Comparison of ENCODE assay signal across 23 cellular contexts in genomic region chr18:10942998-10943397, GRCh38.
DNase-seq lines count a peak whose midpoint lies in the region; ATAC-seq, FAIRE-seq and TF ChIP-seq lines count a peak whose summit lies in the region.
"Had no signal": no experiment of that assay in that cellular context is flagged by ENCODE, and none has a peak within 500 bp of the region (broad histone marks: within the 10 kb centered on the region; RNA-seq: fewer than 3 reads in every experiment).

No MANE protein-coding gene starts in this region.

- 90% methylated on average over 3 of the region's 4 CpGs for WGBS in HepG2 (ENCODE audit: low lambda C conversion rate)
- 80% methylated on average over 1 of the region's 4 CpGs for WGBS in right lobe of liver (ENCODE audit: insufficient coverage, low coverage, low lambda C conversion rate, missing lambda C conversion rate)
- 82% methylated on average over 4 of the region's 4 CpGs; no CpG with 5 or more reads in 1 of the 2 experiments for WGBS in H1 (ENCODE audit: extremely low coverage in 1 of 2, insufficient coverage in 1 of 2, insufficient read length in 1 of 2, insufficient replicate concordance in 2 of 2, low coverage in 1 of 2, low lambda C conversion rate in 2 of 2, missing lambda C conversion rate in 1 of 2), 2 experiments

- H3K4me3 ChIP-seq in HepG2 (replicated peaks in 1 of 3; ENCODE audit: insufficient read depth in 1 of 3, low read depth in 2 of 3, low read length in 3 of 3) (no peak overlapping the region), right lobe of liver (no peak overlapping the region), H1 (ENCODE audit: extremely low read depth in 1 of 4, insufficient read depth in 2 of 4, low read depth in 3 of 4, low read length in 4 of 4) (no peak overlapping the region)
- H3K4me3 ChIP-seq: BLaER1, GM23338 had no signal

- TF ChIP-seq CTCF in HepG2 (CRISPR knock-in tag; IDR thresholded peaks at IDR 0.05) = peak; percentile 55
- TF ChIP-seq CTCF in right lobe of liver (IDR thresholded peaks at IDR 0.05) = no peak
- TF ChIP-seq CTCF in H1 (IDR thresholded peaks at IDR 0.05; ENCODE audit: control extremely low read depth in 1 of 3, insufficient read depth in 1 of 3, low read depth in 1 of 3, low read length in 3 of 3) = peak in 2 of 3 experiments; percentile 5 to 33; a peak in 1 of 4 replicates

- H2BK15ac ChIP-seq in H1 (ENCODE audit: low read length) = no peak overlapping the region

- no peak overlapping the region for H3K18ac ChIP-seq in H1 (ENCODE audit: extremely low read depth, low read length)

- ATAC-seq in HepG2 (peak; percentile 45; the same call in 2 of the 3 replicates), right lobe of liver (no peak), Right ventricle myocardium inferior (no peak), GM21576 (IDR thresholded peaks at IDR 0.05; ENCODE audit: unreplicated experiment) (no peak), left colon (no peak)
- ATAC-seq: CD8-positive, alpha-beta T cell; GM23338 had no signal

- no peaks in the 10 kb centered on the region; the same call in 1 of the 2 replicates for H3K4me1 ChIP-seq in HepG2 (ENCODE audit: insufficient read depth, low read length)
- no peaks in the 10 kb centered on the region for H3K4me1 ChIP-seq in right lobe of liver
- H3K4me1 ChIP-seq in H1 (replicated peaks in 1 of 4; ENCODE audit: control insufficient read depth in 3 of 4, insufficient read depth in 4 of 4, low read length in 3 of 4) = no peaks in the 10 kb centered on the region

- 0 out of 5 replicates have a peak, but pooled peaks cover 0 to 1% of the 10 kb centered on the region in 2 experiments for H3K36me3 ChIP-seq in HepG2 (replicated peaks in 1 of 2; ENCODE audit: control insufficient read depth in 1 of 2, insufficient read depth in 2 of 2, low read length in 2 of 2)
- H3K36me3 ChIP-seq in right lobe of liver = no peaks in the 10 kb centered on the region
- H3K36me3 ChIP-seq in H1 (ENCODE audit: control insufficient read depth in 2 of 4, insufficient read depth in 4 of 4, low read length in 3 of 4) = peaks cover 0 to 4% (median 0%) of the 10 kb centered on the region in 4 experiments; a peak in 1 of 8 replicates
- H3K36me3 ChIP-seq: BLaER1 had no signal

- H4K5ac ChIP-seq in H1 (ENCODE audit: insufficient read length, low read depth, low read length) = no peak overlapping the region

- H3K9me3 ChIP-seq in HepG2 (ENCODE audit: low read length) (peaks cover 22% of the 10 kb centered on the region), right lobe of liver (peaks cover 2 to 10% (median 8%) of the 10 kb centered on the region in 4 donors), H1 (ENCODE audit: insufficient read depth in 2 of 2, low read depth in 1 of 2, low read length in 1 of 2) (peaks cover 6 to 19% of the 10 kb centered on the region in 2 experiments)

- TF ChIP-seq RAD21 in HepG2 (CRISPR knock-in tag; IDR thresholded peaks at IDR 0.05) = no peak
- peak in 1 of 2 experiments; percentile 32; a peak in 3 of 4 replicates for TF ChIP-seq RAD21 in H1 (IDR thresholded peaks at IDR 0.05 in 1 of 2, conservative IDR thresholded peaks at IDR 0.05 in 1 of 2; ENCODE audit: low read depth in 2 of 2, low read length in 2 of 2)

- CTCF ChIA-PET in HepG2 (lab: Yijun Ruan, JAX; ENCODE audit: low intra/inter-chr PET ratio, low total read pairs) (no interaction called here), H1 (lab: Charles Lee; ENCODE audit: partially characterized antibody) (interaction anchor here (1.2 kb wide), 1 partner anchor 16 kb away, joined by 4 read pairs; no protein-coding TSS in a partner anchor)

- BruUV-seq in HepG2 (replicated peaks; lab: Mats Ljungman, UMichigan) = no TSS peak

- no peak for FAIRE-seq in HepG2 (lab: Jason Lieb, UNC)
- no peak for FAIRE-seq in H1 (lab: Jason Lieb, UNC)
- FAIRE-seq: GM12891, GM18507, HTR-8/SVneo had no signal

- H2BK20ac ChIP-seq in H1 (ENCODE audit: low read length) = no peak overlapping the region

- H3K27ac ChIP-seq in HepG2 (ENCODE audit: extremely low read length, insufficient read depth, low read length) (no peak overlapping the region), right lobe of liver (no peak overlapping the region), H1 (ENCODE audit: low read depth, low read length) (no peak overlapping the region), substantia nigra (ENCODE audit: low read depth, low read length, poor library complexity, severe bottlenecking) (no peak overlapping the region)
- H3K27ac ChIP-seq: BLaER1, HL-60 had no signal

- H2BK5ac ChIP-seq in H1 (ENCODE audit: low read depth, low read length) = no peak overlapping the region

- no peak overlapping the region for H4K8ac ChIP-seq in H1 (ENCODE audit: extremely low read depth, insufficient read depth, low read length)

- in situ Hi-C loops in HepG2 (cut with HindIII; ENCODE audit: extremely low pct_ligation_motif_present, low pct_unique_long_range_greater_than_20kb) = no loop called here

- H2BK120ac ChIP-seq in H1 (replicated peaks; ENCODE audit: low read depth, low read length) = no peak overlapping the region

- H4K91ac ChIP-seq in H1 (replicated peaks; ENCODE audit: insufficient read length, low read length) = no peak overlapping the region

- H3K27me3 ChIP-seq in HepG2 (ENCODE audit: control insufficient read depth in 1 of 2, insufficient read depth in 2 of 2, low read length in 2 of 2) (no peaks in the 10 kb centered on the region), right lobe of liver (no peaks in the 10 kb centered on the region), H1 (replicated peaks in 1 of 4; ENCODE audit: control insufficient read depth in 3 of 4, extremely low read depth in 1 of 4, insufficient read depth in 3 of 4, low read length in 3 of 4) (no peaks in the 10 kb centered on the region)
- H3K27me3 ChIP-seq: BLaER1 had no signal

- peak; percentile 6 for DNase-seq in HepG2 (ENCODE audit: low spot score)
- no peak for DNase-seq in right lobe of liver
- peak; percentile 10 for DNase-seq in HT1080 (ENCODE audit: low read depth)
- DNase-seq in H1 (ENCODE audit: low read depth in 1 of 2, low spot score in 2 of 2) = no peak
- no peak for DNase-seq in substantia nigra (lab: John Stamatoyannopoulos, UW)
- DNase-seq in Right ventricle myocardium inferior (ENCODE audit: missing footprints) = no peak
- no peak for DNase-seq in left colon
- DNase-seq: 8988T; CD8-positive, alpha-beta T cell; COR-L47; DMS 273 treated with DMSO at 0.1 percent for 48 hours; DMS53; DND-41; EL; H7; KBM-7 had no signal

- no peaks in the 10 kb centered on the region for H3K79me1 ChIP-seq in H1 (ENCODE audit: low read depth, low read length)

- no peak overlapping the region for H3K4me2 ChIP-seq in HepG2 (ENCODE audit: low read depth, low read length)
- H3K4me2 ChIP-seq in H1 (ENCODE audit: insufficient read depth in 1 of 2, low read depth in 2 of 2, low read length in 2 of 2) = no peak overlapping the region
- H3K4me2 ChIP-seq: BLaER1, GM23338 had no signal

- POLR2A ChIA-PET in HepG2 (lab: Yijun Ruan, JAX) = no interaction called here
- POLR2A ChIA-PET in H1 (lab: Charles Lee; ENCODE audit: partially characterized antibody) = no interaction called here

- H2BK12ac ChIP-seq in H1 (ENCODE audit: low read depth, low read length) = no peak overlapping the region

- no peak overlapping the region for H3K9ac ChIP-seq in HepG2 (ENCODE audit: insufficient read depth, low read depth, low read length)
- no peak overlapping the region for H3K9ac ChIP-seq in H1 (replicated peaks in 1 of 4; ENCODE audit: extremely low read depth in 1 of 4, low read depth in 3 of 4, low read length in 3 of 4)
- H3K9ac ChIP-seq: BLaER1 had no signal

- intact Hi-C loops in HepG2 (cut with micrococcal nuclease; ENCODE audit: unreplicated experiment) = no loop called here
- intact Hi-C loops in right lobe of liver (cut with DNase I) = loop anchor here (10.0 kb wide), 2 partner anchors 62 to 168 kb away; no protein-coding TSS in a partner anchor
- intact Hi-C loops in Right ventricle myocardium inferior (cut with DNase I) = no loop called here
- intact Hi-C loops in left colon (cut with DNase I, micrococcal nuclease) = no loop called here

- no peak overlapping the region for H3K4ac ChIP-seq in H1 (replicated peaks; ENCODE audit: insufficient read length, low read depth, low read length)

- no peak overlapping the region for H3K14ac ChIP-seq in H1 (ENCODE audit: insufficient read length)

- H3K23me2 ChIP-seq in H1 (ENCODE audit: low read depth, low read length) = no peaks in the 10 kb centered on the region

- TF ChIP-seq EP300 in HepG2 (IDR thresholded peaks at IDR 0.05; ENCODE audit: low read depth in 2 of 2, low read length in 2 of 2) (no peak), HepG2 (CRISPR knock-in tag; IDR thresholded peaks at IDR 0.05; ENCODE audit: borderline replicate concordance) (no peak), H1 (IDR thresholded peaks at IDR 0.05; ENCODE audit: borderline replicate concordance in 1 of 2, low read depth in 2 of 2, low read length in 2 of 2) (no peak)

- H3K56ac ChIP-seq in H1 (replicated peaks; ENCODE audit: insufficient read length, low read depth, low read length) = no peak overlapping the region

- TF ChIP-seq POLR2A in HepG2 (IDR thresholded peaks at IDR 0.05; ENCODE audit: insufficient read depth in 1 of 2, low read depth in 2 of 2, low read length in 2 of 2) (no peak), right lobe of liver (IDR thresholded peaks at IDR 0.05) (no peak), H1 (IDR thresholded peaks at IDR 0.05; ENCODE audit: control extremely low read depth in 1 of 2, low read depth in 2 of 2, low read length in 2 of 2) (no peak)

- H4K20me1 ChIP-seq in HepG2 (ENCODE audit: insufficient read depth, low read length) = no peaks in the 10 kb centered on the region
- H4K20me1 ChIP-seq in H1 (replicated peaks in 1 of 2; ENCODE audit: control insufficient read depth in 1 of 2, insufficient read depth in 2 of 2, low read length in 2 of 2) = no peaks in the 10 kb centered on the region
- H4K20me1 ChIP-seq: BLaER1 had no signal

- H2AK5ac ChIP-seq in H1 (ENCODE audit: low read depth, low read length) = no peak overlapping the region

- no peak overlapping the region for H3K23ac ChIP-seq in H1 (ENCODE audit: insufficient read length)

- H2AFZ ChIP-seq in HepG2 (ENCODE audit: low read length) (no peak overlapping the region), H1 (ENCODE audit: low read length) (no peak overlapping the region)
- H2AFZ ChIP-seq: GM23338 had no signal

- no peaks in the 10 kb centered on the region for H3K79me2 ChIP-seq in HepG2 (ENCODE audit: insufficient read depth, low read length)
- no peaks in the 10 kb centered on the region for H3K79me2 ChIP-seq in H1 (ENCODE audit: control insufficient read depth in 1 of 2, insufficient read depth in 2 of 2, low read length in 2 of 2)

TF ChIP-seq in HepG2, 621 proteins besides CTCF, POLR2A, EP300 and RAD21 (continues in another document):
- TF ChIP-seq STAG1 (CRISPR knock-in tag; IDR thresholded peaks at IDR 0.05) = peak; percentile 67

TF ChIP-seq in H1, 55 proteins besides CTCF, POLR2A, EP300 and RAD21:
- TF ChIP-seq TCF12 (IDR thresholded peaks at IDR 0.05; ENCODE audit: low read depth, low read length) (no peak), ZNF274 (IDR thresholded peaks at IDR 0.05; ENCODE audit: borderline replicate concordance, extremely low read depth, low read length) (no peak), JUND (IDR thresholded peaks at IDR 0.05; ENCODE audit: low read length) (no peak)

Comparison
In these comparisons a context has a peak if more than half of its experiments do, and no peak if none do; other contexts are left out.
1. DNase-seq: peak in HepG2 (single experiment) and HT1080 (single experiment); none in right lobe of liver (0 of 3), H1 (0 of 2), substantia nigra (0 of 49), Right ventricle myocardium inferior (single experiment) and left colon (0 of 2).
2. CTCF ChIP-seq: peak in HepG2 (single experiment) and H1 (2 of 3); none in right lobe of liver (0 of 4).
3. intact Hi-C loops: an anchor here in right lobe of liver (10.0 kb wide); none called in HepG2, Right ventricle myocardium inferior and left colon.
4. Of the 41 proteins assayed by ChIP-seq in both HepG2 and H1: peak only in HepG2: none; only in H1: none; in both: CTCF; in neither: 39; mixed calls (peak in some experiments, not most) for 1.